In genomic region chr1:181104790-181105133, GRCh38 we compare ENCODE assay signal across 1 cellular context.
A peak's percentile ranks its signal among the peaks of the same experiment; 100 is the strongest.
TF ChIP-seq lines count a peak whose summit lies in the region.

No MANE protein-coding gene starts in this region.

TF ChIP-seq in K562, 482 proteins besides CTCF, POLR2A, EP300 and RAD21 (continued from another document and continues in another):
- TF ChIP-seq ESRRA (IDR thresholded peaks at IDR 0.05; ENCODE audit: borderline replicate concordance, low read depth) (0 out of 2 replicates have a peak, but pooled peaks have one; percentile 47), ZNF3 (CRISPR knock-in tag; IDR thresholded peaks at IDR 0.05) (no peak), C11orf30 (IDR thresholded peaks at IDR 0.05; ENCODE audit: low read depth) (no peak), MTF1 (CRISPR knock-in tag; IDR thresholded peaks at IDR 0.05; ENCODE audit: borderline replicate concordance) (no peak), TCF15 (CRISPR knock-in tag; IDR thresholded peaks at IDR 0.05) (0 out of 2 replicates have a peak, but pooled peaks have one; percentile 14), PTRF (tag; IDR thresholded peaks at IDR 0.05) (no peak), ARID3A (IDR thresholded peaks at IDR 0.05; ENCODE audit: borderline replicate concordance, low read depth, low read length) (no peak), CBX3 (IDR thresholded peaks at IDR 0.05; ENCODE audit: borderline replicate concordance in 1 of 2, low read length in 2 of 2) (no peak; a peak in 1 of 3 replicates), ZFPM2 (CRISPR knock-in tag; IDR thresholded peaks at IDR 0.05) (no peak), ZC3H8 (IDR thresholded peaks at IDR 0.05) (no peak), ETS1 (conservative IDR thresholded peaks at IDR 0.05; ENCODE audit: control insufficient read depth, low read depth, low read length) (no peak), SIN3B (IDR thresholded peaks at IDR 0.05; ENCODE audit: low read depth) (no peak; the same call in 1 of the 2 replicates), NR2C2 (CRISPR knock-in tag; IDR thresholded peaks at IDR 0.05) (peak; percentile 19; the same call in 1 of the 2 replicates), NR2C2 (tag; IDR thresholded peaks at IDR 0.05) (no peak), RBBP5 (IDR thresholded peaks at IDR 0.05; ENCODE audit: borderline replicate concordance, insufficient read depth, low read length, poor library complexity, severe bottlenecking) (peak; percentile 33), BACH1 (tag; IDR thresholded peaks at IDR 0.05) (no peak), PCBP2 (IDR thresholded peaks at IDR 0.05; ENCODE audit: low read depth, low read length, poor library complexity, severe bottlenecking) (no peak), ZNF316 (IDR thresholded peaks at IDR 0.05) (no peak), CREBBP (IDR thresholded peaks at IDR 0.05; ENCODE audit: low read depth, low read length) (no peak), ELF1 (tag; IDR thresholded peaks at IDR 0.05) (no peak), POU5F1 (IDR thresholded peaks at IDR 0.05; ENCODE audit: borderline replicate concordance, low read depth, low read length, partially characterized antibody) (no peak), SLC30A9 (CRISPR knock-in tag; IDR thresholded peaks at IDR 0.05) (no peak), STAT6 (CRISPR knock-in tag; IDR thresholded peaks at IDR 0.05) (no peak), SMAD3 (CRISPR knock-in tag; conservative IDR thresholded peaks at IDR 0.05) (no peak), NR1H2 (CRISPR knock-in tag; IDR thresholded peaks at IDR 0.05) (0 out of 2 replicates have a peak, but pooled peaks have one; percentile 87), ERF (CRISPR knock-in tag; IDR thresholded peaks at IDR 0.05) (peak; percentile 79; the same call in 1 of the 2 replicates), ELK1 (CRISPR knock-in tag; IDR thresholded peaks at IDR 0.05) (no peak), XRCC4 (IDR thresholded peaks at IDR 0.05; ENCODE audit: extremely low read depth, insufficient read depth, insufficient read length) (no peak), SP2 (IDR thresholded peaks at IDR 0.05; ENCODE audit: extremely low read depth, low read depth, low read length, poor library complexity, severe bottlenecking) (no peak), ZNF589 (CRISPR knock-in tag; IDR thresholded peaks at IDR 0.05; ENCODE audit: low read depth) (no peak), NUFIP1 (IDR thresholded peaks at IDR 0.05; ENCODE audit: partially characterized antibody) (no peak), SAFB2 (IDR thresholded peaks at IDR 0.05; ENCODE audit: borderline replicate concordance, low read depth, low read length, severe bottlenecking) (no peak), ZBTB40 (IDR thresholded peaks at IDR 0.05) (peak; percentile 72), ZBTB40 (CRISPR knock-in tag; IDR thresholded peaks at IDR 0.05) (no peak), JUNB (CRISPR knock-in tag; conservative IDR thresholded peaks at IDR 0.05) (no peak), ARHGAP35 (IDR thresholded peaks at IDR 0.05; ENCODE audit: partially characterized antibody) (no peak), SMARCA4 (IDR thresholded peaks at IDR 0.05) (peak; percentile 53; the same call in 1 of the 2 replicates), MNT (conservative IDR thresholded peaks at IDR 0.05) (no peak), ZNF57 (CRISPR knock-in tag; IDR thresholded peaks at IDR 0.05) (no peak), NFATC3 (IDR thresholded peaks at IDR 0.05) (no peak), JUN (IDR thresholded peaks at IDR 0.05; ENCODE audit: borderline replicate concordance, low read depth, low read length) (no peak), JUN (CRISPR knock-in tag; IDR thresholded peaks at IDR 0.05; ENCODE audit: borderline replicate concordance) (no peak), MXI1 (IDR thresholded peaks at IDR 0.05; ENCODE audit: low read depth, low read length) (no peak), KAT2B (IDR thresholded peaks at IDR 0.05; ENCODE audit: low read depth, low read length) (no peak), JUND (IDR thresholded peaks at IDR 0.05; ENCODE audit: borderline replicate concordance, low read depth, low read length) (no peak), JUND (tag; IDR thresholded peaks at IDR 0.05; ENCODE audit: borderline replicate concordance, low read depth, low read length) (0 out of 3 replicates have a peak, but pooled peaks have one; percentile 29), EGR1 (conservative IDR thresholded peaks at IDR 0.05) (peak; percentile 69), CBX2 (IDR thresholded peaks at IDR 0.05; ENCODE audit: insufficient read depth, low read length, poor library complexity, severe bottlenecking) (no peak), YY1 (IDR thresholded peaks at IDR 0.05; ENCODE audit: borderline replicate concordance in 1 of 3, control insufficient read depth in 1 of 3, extremely low read depth in 1 of 3, insufficient read depth in 3 of 3, insufficient read length in 1 of 3, insufficient replicate concordance in 2 of 3, low read depth in 1 of 3, low read length in 2 of 3) (no peak), TRIM24 (IDR thresholded peaks at IDR 0.05) (no peak)
